In genomic region chr11:108620958-108621772, GRCh38 we compare ENCODE assay signal across 9 cellular contexts. TPM values are rescaled to one million over a fixed set of nuclear protein-coding genes. Genes with fewer than 3 reads are reported as not detected.
A peak's percentile ranks its signal among the peaks of the same experiment; 100 is the strongest.
DNase-seq lines count a peak whose midpoint lies in the region; ATAC-seq, FAIRE-seq and TF ChIP-seq lines count a peak whose summit lies in the region.
"Had no signal": no experiment of that assay in that cellular context is flagged by ENCODE, and none has a peak within 500 bp of the region (broad histone marks: within the 10 kb centered on the region; RNA-seq: fewer than 3 reads in every experiment).

No MANE protein-coding gene starts in this region.

- CTCF ChIA-PET in HepG2 (lab: Yijun Ruan, JAX; ENCODE audit: low intra/inter-chr PET ratio, low total read pairs), result no interaction called here

- H3K36me3 ChIP-seq in bronchial epithelial cell (ENCODE audit: control insufficient read depth, insufficient read depth, low read length) (no peaks in the 10 kb centered on the region), body of pancreas (replicated peaks in 1 of 2; ENCODE audit: insufficient read depth in 1 of 2, low read depth in 2 of 2) (no peaks in the 10 kb centered on the region), HepG2 (replicated peaks in 1 of 2; ENCODE audit: control insufficient read depth in 1 of 2, insufficient read depth in 2 of 2, low read length in 2 of 2) (no peaks in the 10 kb centered on the region)

- no peak for TF ChIP-seq RAD21 in HepG2 (CRISPR knock-in tag; IDR thresholded peaks at IDR 0.05)

- FAIRE-seq in bronchial epithelial cell (lab: Jason Lieb, UNC), result no peak
- FAIRE-seq in HepG2 (lab: Jason Lieb, UNC), result no peak

- no peak overlapping the region for H3K4me2 ChIP-seq in HepG2 (ENCODE audit: low read depth, low read length)

- no peaks in the 10 kb centered on the region for H4K20me1 ChIP-seq in HepG2 (ENCODE audit: insufficient read depth, low read length)

- H3K27ac ChIP-seq in body of pancreas (no peak overlapping the region), HepG2 (ENCODE audit: extremely low read length, insufficient read depth, low read length) (no peak overlapping the region)

- TF ChIP-seq CTCF in bronchial epithelial cell (IDR thresholded peaks at IDR 0.05; ENCODE audit: insufficient read depth, low read length, severe bottlenecking) (no peak), body of pancreas (IDR thresholded peaks at IDR 0.05) (no peak), HepG2 (CRISPR knock-in tag; IDR thresholded peaks at IDR 0.05) (no peak)

- ATAC-seq in GM18498 (IDR thresholded peaks at IDR 0.05; ENCODE audit: unreplicated experiment) (peak; percentile 91), GM21381 (IDR thresholded peaks at IDR 0.05; ENCODE audit: unreplicated experiment) (peak; percentile 92), HG03196 (IDR thresholded peaks at IDR 0.05; ENCODE audit: unreplicated experiment) (peak; percentile 87), body of pancreas (no peak), HepG2 (no peak)

- H3K27me3 ChIP-seq in bronchial epithelial cell (ENCODE audit: control insufficient read depth, insufficient read depth, low read length) (no peaks in the 10 kb centered on the region), body of pancreas (no peaks in the 10 kb centered on the region), HepG2 (ENCODE audit: control insufficient read depth in 1 of 2, insufficient read depth in 2 of 2, low read length in 2 of 2) (no peaks in the 10 kb centered on the region)

- in situ Hi-C loops in HepG2 (cut with HindIII; ENCODE audit: extremely low pct_ligation_motif_present, low pct_unique_long_range_greater_than_20kb), result no loop called here

- H3K79me2 ChIP-seq in HepG2 (ENCODE audit: insufficient read depth, low read length), result no peaks in the 10 kb centered on the region

- H3K4me3 ChIP-seq in bronchial epithelial cell (ENCODE audit: low read depth, low read length) (no peak overlapping the region), body of pancreas (no peak overlapping the region), HepG2 (replicated peaks in 1 of 3; ENCODE audit: insufficient read depth in 1 of 3, low read depth in 2 of 3, low read length in 3 of 3) (no peak overlapping the region)

- no TSS peak for BruUV-seq in HepG2 (replicated peaks; lab: Mats Ljungman, UMichigan)

- no peak overlapping the region for H2AFZ ChIP-seq in HepG2 (ENCODE audit: low read length)

- TF ChIP-seq POLR2A in body of pancreas (IDR thresholded peaks at IDR 0.05) (no peak), HepG2 (IDR thresholded peaks at IDR 0.05; ENCODE audit: insufficient read depth in 1 of 2, low read depth in 2 of 2, low read length in 2 of 2) (no peak)

- intact Hi-C loops in body of pancreas (cut with DNase I) (no loop called here), HepG2 (cut with micrococcal nuclease; ENCODE audit: unreplicated experiment) (no loop called here)

- TF ChIP-seq EP300 in HepG2 (IDR thresholded peaks at IDR 0.05; ENCODE audit: low read depth in 2 of 2, low read length in 2 of 2), result no peak
- no peak for TF ChIP-seq EP300 in HepG2 (CRISPR knock-in tag; IDR thresholded peaks at IDR 0.05; ENCODE audit: borderline replicate concordance)

- POLR2A ChIA-PET in HepG2 (lab: Yijun Ruan, JAX), result no interaction called here

- H3K4me1 ChIP-seq in body of pancreas, result no peaks in the 10 kb centered on the region
- H3K4me1 ChIP-seq in HepG2 (ENCODE audit: insufficient read depth, low read length), result no peaks in the 10 kb centered on the region

- peak; percentile 78 for DNase-seq in bronchial epithelial cell (ENCODE audit: low read depth)
- DNase-seq in body of pancreas, result no peak
- no peak for DNase-seq in HepG2 (ENCODE audit: low spot score)
- DNase-seq in activated naive CD4-positive, alpha-beta T cell treated with anti-CD3 and anti-CD28 coated beads, Interleukin-2, amount 50 U/mL, for 16 hours, result no peak
- DNase-seq in T-helper 9 cell, result no peak
- DNase-seq: activated naive CD4-positive, alpha-beta T cell treated with Interleukin-2 at 50 U/mL for 16 hours had no signal

- no peak overlapping the region for H3K9ac ChIP-seq in HepG2 (ENCODE audit: insufficient read depth, low read depth, low read length)

- WGBS in body of pancreas, 2 donors, result 83% methylated on average over 2 of the region's 2 CpGs
- WGBS in HepG2 (ENCODE audit: low lambda C conversion rate), result 23% methylated on average over 2 of the region's 2 CpGs

- H3K9me3 ChIP-seq in body of pancreas (no peaks in the 10 kb centered on the region), HepG2 (ENCODE audit: low read length) (no peaks in the 10 kb centered on the region)

TF ChIP-seq in HepG2, 621 proteins besides CTCF, POLR2A, EP300 and RAD21 (continues in another document):
- TF ChIP-seq ELF1 (CRISPR knock-in tag; IDR thresholded peaks at IDR 0.05) (no peak), ZNF460 (CRISPR knock-in tag; IDR thresholded peaks at IDR 0.05; ENCODE audit: borderline replicate concordance) (no peak), ATRX (CRISPR knock-in tag; IDR thresholded peaks at IDR 0.05; ENCODE audit: borderline replicate concordance) (no peak), ZNF484 (CRISPR knock-in tag; IDR thresholded peaks at IDR 0.05; ENCODE audit: borderline replicate concordance, low read depth) (no peak), KLF9 (CRISPR knock-in tag; IDR thresholded peaks at IDR 0.05; ENCODE audit: low read depth) (no peak), ZNF746 (CRISPR knock-in tag; IDR thresholded peaks at IDR 0.05) (no peak)
- TF ChIP-seq, protein P1, sequence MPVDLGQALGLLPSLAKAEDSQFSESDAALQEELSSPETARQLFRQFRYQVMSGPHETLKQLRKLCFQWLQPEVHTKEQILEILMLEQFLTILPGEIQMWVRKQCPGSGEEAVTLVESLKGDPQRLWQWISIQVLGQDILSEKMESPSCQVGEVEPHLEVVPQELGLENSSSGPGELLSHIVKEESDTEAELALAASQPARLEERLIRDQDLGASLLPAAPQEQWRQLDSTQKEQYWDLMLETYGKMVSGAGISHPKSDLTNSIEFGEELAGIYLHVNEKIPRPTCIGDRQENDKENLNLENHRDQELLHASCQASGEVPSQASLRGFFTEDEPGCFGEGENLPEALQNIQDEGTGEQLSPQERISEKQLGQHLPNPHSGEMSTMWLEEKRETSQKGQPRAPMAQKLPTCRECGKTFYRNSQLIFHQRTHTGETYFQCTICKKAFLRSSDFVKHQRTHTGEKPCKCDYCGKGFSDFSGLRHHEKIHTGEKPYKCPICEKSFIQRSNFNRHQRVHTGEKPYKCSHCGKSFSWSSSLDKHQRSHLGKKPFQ (CRISPR knock-in tag; IDR thresholded peaks at IDR 0.05; ENCODE audit: insufficient replicate concordance), result no peak

RNA-seq across cellular contexts. Expression of gene EXPH5, which starts 27.6 kb away (rescaled TPM):
- total RNA-seq in bronchial epithelial cell, result 7.6 and 22.3 TPM in 2 replicates
- 1 to 10 TPM; 2.3 to 2.9 TPM for total RNA-seq in body of pancreas
- total RNA-seq in HepG2 (2016; rRNA removed; fragmentation: Illumina TruSeq; extraction: Trizol), result 0.02 and 0.15 TPM in 2 replicates
- total RNA-seq in HepG2 (2016; cell fraction: cytosol; rRNA removed; fragmentation: Illumina TruSeq; extraction: Trizol; ENCODE audit: low read depth), result not detected in 2 replicates
- total RNA-seq in HepG2 (2016; cell fraction: insoluble cytoplasmic fraction; rRNA removed; fragmentation: Illumina TruSeq; extraction: Trizol), result 0.04 TPM in 1 of 2 replicates, not detected in the other
- total RNA-seq in HepG2 (2016; cell fraction: membrane; rRNA removed; fragmentation: Illumina TruSeq; extraction: Trizol), result not detected in 2 replicates
- total RNA-seq in HepG2 (2016; cell fraction: nucleus; rRNA removed; fragmentation: Illumina TruSeq; extraction: Trizol), result not detected in 2 replicates
- polyA plus RNA-seq in HepG2 (2011; rRNA removed), result under 0.01 TPM in 1 of 2 replicates, not detected in the other
- 0.01 TPM in 2 replicates for polyA plus RNA-seq in HepG2 (2011; cell fraction: cytosol; rRNA removed)
- polyA plus RNA-seq in HepG2 (2011; cell fraction: nucleus; rRNA removed), result 0.02 and 0.05 TPM in 2 replicates
- polyA plus RNA-seq in HepG2 (2012), result 0.01 TPM in 1 of 2 replicates, not detected in the other
- polyA plus RNA-seq in HepG2 (2016; cell fraction: cytosol; fragmentation: Illumina TruSeq; extraction: Trizol; ENCODE audit: low read depth), result not detected in 2 replicates
- not detected in 2 replicates for polyA plus RNA-seq in HepG2 (2016; cell fraction: insoluble cytoplasmic fraction; fragmentation: Illumina TruSeq; extraction: Trizol; ENCODE audit: low read depth)
- polyA plus RNA-seq in HepG2 (2016; cell fraction: membrane; fragmentation: Illumina TruSeq; extraction: Trizol; ENCODE audit: low read depth), result not detected in 2 replicates
- polyA plus RNA-seq in HepG2 (2016; cell fraction: nucleus; fragmentation: Illumina TruSeq; extraction: Trizol; ENCODE audit: insufficient read depth, low read depth), result not detected in 2 replicates
- polyA minus RNA-seq in HepG2 (2011; rRNA and poly(A)+ RNA removed; ENCODE audit: low replicate concordance), result 4.4 TPM in 1 of 2 replicates, not detected in the other
- polyA minus RNA-seq in HepG2 (2011; cell fraction: cytosol; rRNA and poly(A)+ RNA removed), result not detected in 2 replicates
- polyA minus RNA-seq in HepG2 (2011; cell fraction: nucleus; rRNA and poly(A)+ RNA removed), result 0.12 TPM in 1 of 2 replicates, not detected in the other

RNA-seq across cellular contexts. Expression of gene DDX10, which starts 43.7 kb away (rescaled TPM):
- 67.4 and 90.1 TPM in 2 replicates for total RNA-seq in bronchial epithelial cell
- 10 to 100 TPM; 11.7 to 18.5 TPM for total RNA-seq in body of pancreas
- total RNA-seq in HepG2 (2016; rRNA removed; fragmentation: Illumina TruSeq; extraction: Trizol), result 32.0 and 39.5 TPM in 2 replicates
- total RNA-seq in HepG2 (2016; cell fraction: cytosol; rRNA removed; fragmentation: Illumina TruSeq; extraction: Trizol; ENCODE audit: low read depth), result 13.9 and 14.1 TPM in 2 replicates
- total RNA-seq in HepG2 (2016; cell fraction: insoluble cytoplasmic fraction; rRNA removed; fragmentation: Illumina TruSeq; extraction: Trizol), result 30.8 and 44.2 TPM in 2 replicates
- 11.5 and 13.0 TPM in 2 replicates for total RNA-seq in HepG2 (2016; cell fraction: membrane; rRNA removed; fragmentation: Illumina TruSeq; extraction: Trizol)
- 34.9 and 40.5 TPM in 2 replicates for total RNA-seq in HepG2 (2016; cell fraction: nucleus; rRNA removed; fragmentation: Illumina TruSeq; extraction: Trizol)
- polyA plus RNA-seq in HepG2 (2011; rRNA removed), result 14.8 and 17.0 TPM in 2 replicates
- 12.9 and 16.8 TPM in 2 replicates for polyA plus RNA-seq in HepG2 (2011; cell fraction: cytosol; rRNA removed)
- polyA plus RNA-seq in HepG2 (2011; cell fraction: nucleus; rRNA removed), result 8.6 and 10.4 TPM in 2 replicates
- 16.1 and 18.0 TPM in 2 replicates for polyA plus RNA-seq in HepG2 (2012)
- polyA plus RNA-seq in HepG2 (2016; cell fraction: cytosol; fragmentation: Illumina TruSeq; extraction: Trizol; ENCODE audit: low read depth), result 3.0 and 3.8 TPM in 2 replicates
- polyA plus RNA-seq in HepG2 (2016; cell fraction: insoluble cytoplasmic fraction; fragmentation: Illumina TruSeq; extraction: Trizol; ENCODE audit: low read depth), result 36.3 and 43.6 TPM in 2 replicates
- polyA plus RNA-seq in HepG2 (2016; cell fraction: membrane; fragmentation: Illumina TruSeq; extraction: Trizol; ENCODE audit: low read depth), result 4.9 and 7.2 TPM in 2 replicates
- 25.3 and 25.9 TPM in 2 replicates for polyA plus RNA-seq in HepG2 (2016; cell fraction: nucleus; fragmentation: Illumina TruSeq; extraction: Trizol; ENCODE audit: insufficient read depth, low read depth)
- polyA minus RNA-seq in HepG2 (2011; rRNA and poly(A)+ RNA removed; ENCODE audit: low replicate concordance), result 24.0 and 24.2 TPM in 2 replicates
- 10.8 and 11.6 TPM in 2 replicates for polyA minus RNA-seq in HepG2 (2011; cell fraction: cytosol; rRNA and poly(A)+ RNA removed)
- 38.8 and 40.5 TPM in 2 replicates for polyA minus RNA-seq in HepG2 (2011; cell fraction: nucleus; rRNA and poly(A)+ RNA removed)

Comparison
In these comparisons a context has a peak if more than half of its experiments do, and no peak if none do; other contexts are left out.
1. ATAC-seq: peak in GM18498 (single experiment), GM21381 (single experiment) and HG03196 (single experiment); none in body of pancreas (single experiment) and HepG2 (single experiment).